23 cellular contexts compared by ENCODE assay signal in the genomic region with DNA sequence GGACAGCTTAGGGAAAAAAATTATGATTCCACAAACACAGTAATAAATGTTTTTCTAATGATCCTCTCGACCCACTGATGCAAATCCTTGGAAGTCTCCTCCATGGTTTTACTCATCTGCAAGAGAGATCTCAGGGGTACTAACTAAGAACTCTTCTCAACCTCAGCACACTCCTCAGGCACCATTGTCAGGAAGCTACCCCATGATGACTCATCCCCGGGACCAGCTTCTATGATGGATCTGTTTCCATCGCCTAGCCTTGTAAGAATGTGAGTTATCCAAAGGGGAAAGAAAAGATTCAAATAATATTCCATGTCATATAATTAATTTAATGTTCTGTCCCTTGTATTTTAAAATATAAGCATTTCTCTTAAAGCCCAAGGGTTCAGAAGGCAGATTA.
"Had no signal": no experiment of that assay in that cellular context is flagged by ENCODE, and none has a peak within 500 bp of the region (broad histone marks: within the 10 kb centered on the region; RNA-seq: fewer than 3 reads in every experiment).

No MANE protein-coding gene starts in this region.

- H3K36me3 Mint-ChIP-seq: activated CD4-positive, alpha-beta memory T cell treated with anti-CD3 and anti-CD28 coated beads for 36 hours; activated naive CD8-positive, alpha-beta T cell had no signal

- H3K4me1 Mint-ChIP-seq: activated B cell treated with CpG ODN at 0.5 μM for 24 hours; activated CD4-positive, alpha-beta T cell treated with anti-CD3 and anti-CD28 coated beads, Interleukin-2, amount 10 ng/mL, durations not matched to agents 7 days and 5 days; T-helper 17 cell had no signal

- DNase-seq: activated B cell treated with CpG ODN at 0.5 μM for 24 hours; activated CD4-positive, alpha-beta memory T cell treated with anti-CD3 and anti-CD28 coated beads for 36 hours; activated CD4-positive, alpha-beta T cell treated with anti-CD3 and anti-CD28 coated beads for 1 hour; activated CD4-positive, alpha-beta T cell treated with anti-CD3 and anti-CD28 coated beads, Interleukin-2, amount 10 ng/mL, durations not matched to agents 7 days and 5 days; activated CD8-positive, alpha-beta memory T cell treated with anti-CD3 and anti-CD28 coated beads for 24 hours; activated effector memory CD4-positive, alpha-beta T cell treated with anti-CD3 and anti-CD28 coated beads, Interleukin-2, amount 50 U/mL, for 16 hours; activated naive CD4-positive, alpha-beta T cell treated with Interleukin-2 at 50 U/mL for 16 hours; activated T-cell treated with anti-CD3 and anti-CD28 coated beads, Interleukin-2, amount 50 U/mL, for 4 hours; brain microvascular endothelial cell; MM.1S; NCI-H1105; NCI-H1436; NCI-H1694 treated with DMSO at 0.1 percent for 48 hours; NCI-H2029 treated with DMSO at 0.1 percent for 48 hours; NCI-H345; NCI-H510A; NCI-H69; NK-92 treated with Interleukin-12 subunit alpha and Interleukin-12 subunit beta, amount 100 ng/mL, for 24 hours; Peyer's patch; SHP77 treated with DMSO at 0.1 percent for 48 hours; T-helper 17 cell; T-helper 9 cell had no signal

- H3K4me1 ChIP-seq: Peyer's patch had no signal

- H3K9me3 ChIP-seq: Peyer's patch had no signal

- H3K27ac Mint-ChIP-seq: activated B cell treated with CpG ODN at 0.5 μM for 24 hours; activated CD4-positive, alpha-beta memory T cell treated with anti-CD3 and anti-CD28 coated beads for 36 hours; activated CD4-positive, alpha-beta T cell treated with anti-CD3 and anti-CD28 coated beads, Interleukin-2, amount 10 ng/mL, durations not matched to agents 7 days and 5 days; activated naive CD8-positive, alpha-beta T cell; T-helper 17 cell had no signal

- H3K9me3 Mint-ChIP-seq: activated B cell treated with CpG ODN at 0.5 μM for 24 hours; activated CD4-positive, alpha-beta T cell treated with anti-CD3 and anti-CD28 coated beads, Interleukin-2, amount 10 ng/mL, durations not matched to agents 7 days and 5 days had no signal

- H3K4me3 Mint-ChIP-seq: activated B cell treated with CpG ODN at 0.5 μM for 24 hours; activated CD4-positive, alpha-beta memory T cell treated with anti-CD3 and anti-CD28 coated beads for 36 hours; activated CD4-positive, alpha-beta T cell treated with anti-CD3 and anti-CD28 coated beads, Interleukin-2, amount 10 ng/mL, durations not matched to agents 7 days and 5 days; activated naive CD8-positive, alpha-beta T cell; activated T-cell treated with anti-CD3 and anti-CD28 coated beads, Interleukin-2, amount 50 U/mL, for 4 hours; T-helper 17 cell had no signal

- H3K4me3 ChIP-seq: Peyer's patch had no signal

- H3K27me3 ChIP-seq: brain microvascular endothelial cell, Peyer's patch had no signal

- H3K27me3 Mint-ChIP-seq: activated B cell treated with CpG ODN at 0.5 μM for 24 hours; activated CD4-positive, alpha-beta memory T cell treated with anti-CD3 and anti-CD28 coated beads for 36 hours; activated CD4-positive, alpha-beta T cell treated with anti-CD3 and anti-CD28 coated beads, Interleukin-2, amount 10 ng/mL, durations not matched to agents 7 days and 5 days; activated naive CD8-positive, alpha-beta T cell; T-helper 17 cell had no signal

- H3K27ac ChIP-seq: brain microvascular endothelial cell, Peyer's patch had no signal

- H3K36me3 ChIP-seq: brain microvascular endothelial cell, Peyer's patch had no signal
